ENCODE assay signal across 8 cellular contexts in the genomic region with DNA sequence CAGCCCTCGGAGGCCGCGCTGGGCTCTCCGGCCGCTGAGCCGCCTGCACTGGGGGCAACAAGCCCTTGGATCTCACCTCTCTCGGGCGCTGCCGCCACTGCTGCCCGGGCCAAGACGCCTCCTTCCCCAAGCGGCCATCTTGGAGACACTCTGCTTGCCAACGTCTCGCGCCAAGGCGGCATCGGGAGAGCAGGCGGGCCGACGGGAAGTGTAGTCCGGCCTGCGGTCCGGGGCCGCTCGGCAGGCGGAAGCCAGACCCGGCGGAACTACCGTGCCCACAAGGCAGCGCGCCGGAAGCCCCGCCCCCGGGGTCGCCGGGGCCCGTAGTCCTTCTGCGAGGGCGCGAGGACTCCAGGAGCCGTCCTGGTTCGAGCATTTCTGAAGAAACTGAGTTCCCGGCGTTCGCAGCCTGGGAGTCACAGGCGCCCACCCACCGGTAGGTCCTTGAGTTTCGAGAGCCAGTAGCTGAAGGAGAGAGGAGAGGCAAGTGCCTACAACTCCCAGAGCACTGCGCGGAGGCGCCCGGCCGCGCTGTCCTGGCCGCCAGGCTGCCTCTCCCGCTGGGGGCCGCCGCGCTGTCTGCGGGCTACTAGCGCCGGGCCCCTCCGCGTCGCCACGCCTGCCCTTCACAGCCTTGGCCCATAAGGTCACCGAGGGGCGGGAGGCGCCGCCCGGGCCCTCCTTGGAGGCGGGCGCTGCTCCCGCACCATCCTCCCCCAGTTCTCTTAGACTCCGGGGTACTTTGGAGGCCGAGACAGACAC. TPM values are rescaled to one million over a fixed set of nuclear protein-coding genes. Genes with fewer than 3 reads are reported as not detected.
A peak's percentile ranks its signal among the peaks of the same experiment; 100 is the strongest.
DNase-seq lines count a peak whose midpoint lies in the region; TF ChIP-seq lines count a peak whose summit lies in the region.

A gene with protein sequence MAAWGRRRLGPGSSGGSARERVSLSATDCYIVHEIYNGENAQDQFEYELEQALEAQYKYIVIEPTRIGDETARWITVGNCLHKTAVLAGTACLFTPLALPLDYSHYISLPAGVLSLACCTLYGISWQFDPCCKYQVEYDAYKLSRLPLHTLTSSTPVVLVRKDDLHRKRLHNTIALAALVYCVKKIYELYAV (minus strand): TSS at position 147 of the 762 bp plus-strand sequence. CDS start 9 bp downstream, at position 138.

- WGBS in neuronal stem cell (ENCODE audit: extremely low coverage in 2 of 2, insufficient read length in 2 of 2, insufficient replicate concordance in 1 of 2), 2 donors, result no CpG with 5 or more reads among the region's 76 CpGs

- H2BK120ac ChIP-seq in neuronal stem cell (ENCODE audit: low read depth, low read length), result no peak within 1 kb of the TSS

- H3K18ac ChIP-seq in neuronal stem cell (ENCODE audit: low read length), result peak within 1 kb of the TSS; percentile 92

- peaks cover 13 to 14% of the 10 kb centered on the region in 2 donors for H3K4me1 ChIP-seq in neuronal stem cell (ENCODE audit: control insufficient read depth in 2 of 2, insufficient read depth in 1 of 2, low read depth in 1 of 2, low read length in 2 of 2)
- peaks cover 20 to 69% (median 63%) of the 10 kb centered on the region in 5 donors for H3K4me1 ChIP-seq in subcutaneous abdominal adipose tissue (ENCODE audit: control insufficient read depth in 5 of 5, insufficient read depth in 5 of 5, low read length in 5 of 5)

- no peak for TF ChIP-seq CTCF in HFF-Myc (IDR thresholded peaks at IDR 0.05; ENCODE audit: low read depth, low read length, missing control alignments)

- no peak within 1 kb of the TSS for H3K4ac ChIP-seq in neuronal stem cell (ENCODE audit: low read length)

- H3K9me3 ChIP-seq in neuronal stem cell (replicated peaks in 1 of 2; ENCODE audit: control insufficient read depth in 2 of 2, insufficient read depth in 1 of 2, low read depth in 1 of 2, low read length in 2 of 2), result no peaks in the 10 kb centered on the region
- H3K9me3 ChIP-seq in subcutaneous abdominal adipose tissue (ENCODE audit: control insufficient read depth in 5 of 5, low read length in 5 of 5), result no peaks in the 10 kb centered on the region

- peaks cover 13% of the 10 kb centered on the region for H3K79me1 ChIP-seq in neuronal stem cell (ENCODE audit: low read depth, low read length)

- peak within 1 kb of the TSS; percentile 63 for H3K4me2 ChIP-seq in neuronal stem cell (ENCODE audit: insufficient read depth, low read length, poor library complexity, severe bottlenecking)

- no peak within 1 kb of the TSS for H2BK15ac ChIP-seq in neuronal stem cell (ENCODE audit: low read length)

- H3K14ac ChIP-seq in neuronal stem cell (ENCODE audit: low read length), result peak within 1 kb of the TSS; percentile 76

- DNase-seq in GM04504 (ENCODE audit: low read depth), result peak; percentile 90
- DNase-seq in HFF-Myc (ENCODE audit: extremely low read depth, low read depth), result peak; percentile 73
- peak; percentile 90 for DNase-seq in MV-4-11 (lab: John Stamatoyannopoulos, UW)
- peak; percentile 94 for DNase-seq in SK-MEL-5 (ENCODE audit: low read depth, low spot score)
- DNase-seq in activated naive CD4-positive, alpha-beta T cell treated with Interleukin-2 at 50 U/mL for 16 hours, result peak; percentile 95
- DNase-seq in foreskin melanocyte, result peak; percentile 92
- DNase-seq in neuronal stem cell (ENCODE audit: low spot score), result peak; percentile 94

- H3K9ac ChIP-seq in neuronal stem cell (ENCODE audit: low read depth, low read length, poor library complexity) (peak within 1 kb of the TSS; percentile 95), subcutaneous abdominal adipose tissue (ENCODE audit: low read length in 5 of 5) (peak within 1 kb of the TSS; percentile 93 to 97 (median 95))

- peak within 1 kb of the TSS; percentile 92 for H3K27ac ChIP-seq in neuronal stem cell (replicated peaks; ENCODE audit: low read length)
- H3K27ac ChIP-seq in subcutaneous abdominal adipose tissue (ENCODE audit: low read depth, low read length), result peak within 1 kb of the TSS; percentile 94

- peak within 1 kb of the TSS; percentile 93 for H3K4me3 ChIP-seq in HFF-Myc (replicated peaks; ENCODE audit: low read depth, low read length)
- H3K4me3 ChIP-seq in neuronal stem cell (ENCODE audit: low read length in 2 of 2), result peak within 1 kb of the TSS; percentile 87 to 95
- H3K4me3 ChIP-seq in subcutaneous abdominal adipose tissue (ENCODE audit: low read depth in 1 of 5, low read length in 5 of 5), result peak within 1 kb of the TSS; percentile 87 to 96 (median 89)

- H2AFZ ChIP-seq in neuronal stem cell (ENCODE audit: low read length), result peak within 1 kb of the TSS; percentile 94

- H4K8ac ChIP-seq in neuronal stem cell (ENCODE audit: low read depth, low read length), result no peak within 1 kb of the TSS

- H4K91ac ChIP-seq in neuronal stem cell (ENCODE audit: low read depth, low read length, poor library complexity), result no peak within 1 kb of the TSS

- peaks cover 3 to 28% of the 10 kb centered on the region in 2 donors for H3K36me3 ChIP-seq in neuronal stem cell (replicated peaks in 1 of 2; ENCODE audit: control insufficient read depth in 2 of 2, insufficient read depth in 2 of 2, low read length in 2 of 2)
- peaks cover 0 to 16% (median 10%) of the 10 kb centered on the region in 5 donors for H3K36me3 ChIP-seq in subcutaneous abdominal adipose tissue (ENCODE audit: control insufficient read depth in 5 of 5, insufficient read depth in 5 of 5, low read length in 5 of 5)

- H3K23ac ChIP-seq in neuronal stem cell (ENCODE audit: low read depth, low read length, poor library complexity), result peak within 1 kb of the TSS; percentile 82

- no peak within 1 kb of the TSS for H2BK12ac ChIP-seq in neuronal stem cell (ENCODE audit: low read length)

- H2AK5ac ChIP-seq in neuronal stem cell (ENCODE audit: low read depth, low read length), result peak within 1 kb of the TSS; percentile 43

- peak within 1 kb of the TSS; percentile 33 for H2BK5ac ChIP-seq in neuronal stem cell (ENCODE audit: low read length)

- in situ Hi-C loops in SK-MEL-5 (cut with HindIII; ENCODE audit: low pct_unique_long_range_greater_than_20kb, low sequenced_read_pairs), result no loop called here

- H3K27me3 ChIP-seq in neuronal stem cell (ENCODE audit: control insufficient read depth in 3 of 3, insufficient read depth in 3 of 3, low read depth in 1 of 3, low read length in 3 of 3) (no peaks in the 10 kb centered on the region), subcutaneous abdominal adipose tissue (ENCODE audit: control insufficient read depth in 5 of 5, insufficient read depth in 4 of 5, low read length in 5 of 5) (no peaks in the 10 kb centered on the region)

RNA-seq across cellular contexts. Expression of the gene that starts here (rescaled TPM):
- 14.0 and 17.1 TPM in 2 replicates for total RNA-seq in SK-MEL-5 (2014; rRNA removed; shearing (Covaris generic))
- polyA plus RNA-seq in SK-MEL-5 (2015; cell fraction: cytosol; rRNA removed), result 34.0 and 41.3 TPM in 2 replicates
- polyA plus RNA-seq in SK-MEL-5 (2015; cell fraction: nucleus; rRNA removed), result 5.8 and 7.9 TPM in 2 replicates
- polyA plus RNA-seq in neuronal stem cell (2013, experiment 1 of 2), result 27.7 TPM
- polyA plus RNA-seq in neuronal stem cell (2013, experiment 2 of 2), result 27.5 TPM

Comparison
In these comparisons a context has a peak if more than half of its experiments do, and no peak if none do; other contexts are left out.
1. Peak in every context shown above with its lines: DNase-seq, H3K4me3 ChIP-seq and H3K27ac ChIP-seq.